ENCODE assay signal across 8 cellular contexts in the genomic region with DNA sequence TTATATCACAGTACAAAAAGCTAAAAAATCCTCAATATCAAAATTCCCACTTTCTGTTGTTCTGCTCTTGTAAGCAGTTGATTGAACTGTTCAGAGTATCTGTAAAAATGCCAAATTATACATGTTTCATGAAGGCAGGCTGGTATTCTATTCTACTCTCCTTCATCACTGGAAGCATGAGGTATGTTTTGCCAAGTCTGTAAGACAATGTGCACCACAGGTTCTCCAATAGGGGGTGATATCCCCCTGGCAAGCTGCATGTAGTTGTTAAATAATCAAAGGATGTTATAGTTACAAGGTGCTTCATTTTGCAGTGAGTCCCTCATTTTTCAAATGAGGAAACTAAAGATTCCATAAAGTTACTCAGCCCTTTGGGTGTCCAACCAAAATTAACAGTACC. TPM values are rescaled to one million over a fixed set of nuclear protein-coding genes. Genes with fewer than 3 reads are reported as not detected.
DNase-seq lines count a peak whose midpoint lies in the region; ATAC-seq and TF ChIP-seq lines count a peak whose summit lies in the region.

No MANE protein-coding gene starts in this region.

- H3K4me3 Mint-ChIP-seq in activated CD4-positive, alpha-beta T cell treated with anti-CD3 and anti-CD28 coated beads, Interleukin-2, amount 10 ng/mL, durations not matched to agents 7 days and 5 days = no peak overlapping the region
- no peak overlapping the region for H3K4me3 Mint-ChIP-seq in progenitor cell of endocrine pancreas (ENCODE audit: low read depth)

- no peak overlapping the region for H3K4me3 ChIP-seq in NB4 (ENCODE audit: low read depth, low read length)

- H3K27ac Mint-ChIP-seq in activated CD4-positive, alpha-beta T cell treated with anti-CD3 and anti-CD28 coated beads, Interleukin-2, amount 10 ng/mL, durations not matched to agents 7 days and 5 days = no peak overlapping the region
- no peak overlapping the region for H3K27ac Mint-ChIP-seq in progenitor cell of endocrine pancreas

- TF ChIP-seq CTCF in NB4 (IDR thresholded peaks at IDR 0.05; ENCODE audit: low read depth, low read length) = peak; percentile 47
- peak; percentile 56 for TF ChIP-seq CTCF in progenitor cell of endocrine pancreas (IDR thresholded peaks at IDR 0.05; ENCODE audit: unreplicated experiment)
- TF ChIP-seq CTCF in GM13976 (IDR thresholded peaks at IDR 0.05; ENCODE audit: borderline replicate concordance, control extremely low read depth, extremely low read depth, insufficient read depth, missing control alignments) = no peak

- in situ Hi-C loops in GM13976 (cut with MboI; ENCODE audit: low sequenced_read_pairs, unreplicated experiment) = loop anchor here (25.0 kb wide), 1 partner anchor 345 kb away; no protein-coding TSS in a partner anchor

- no peak for ATAC-seq in HG03135 (IDR thresholded peaks at IDR 0.05; ENCODE audit: unreplicated experiment)

- no peaks in the 10 kb centered on the region for H3K9me3 Mint-ChIP-seq in activated CD4-positive, alpha-beta T cell treated with anti-CD3 and anti-CD28 coated beads, Interleukin-2, amount 10 ng/mL, durations not matched to agents 7 days and 5 days
- no peaks in the 10 kb centered on the region for H3K9me3 Mint-ChIP-seq in progenitor cell of endocrine pancreas (ENCODE audit: low read depth)

- peaks cover 28% of the 10 kb centered on the region for H3K36me3 Mint-ChIP-seq in activated CD4-positive, alpha-beta T cell treated with anti-CD3 and anti-CD28 coated beads, Interleukin-2, amount 10 ng/mL, durations not matched to agents 7 days and 5 days (ENCODE audit: low read depth)
- H3K36me3 Mint-ChIP-seq in progenitor cell of endocrine pancreas (ENCODE audit: insufficient read depth) = peaks cover 17% of the 10 kb centered on the region

- TF ChIP-seq POLR2A in NB4 (IDR thresholded peaks at IDR 0.05; ENCODE audit: extremely low read depth, insufficient read length) = no peak

- CTCF ChIA-PET in activated CD4-positive, alpha-beta T cell treated with anti-CD3 and anti-CD28 coated beads, Interleukin-2, amount 10 ng/mL, durations not matched to agents 7 days and 5 days (lab: Charles Lee) = interaction anchor here (1.1 to 1.7 kb wide), 2 partner anchors 12 to 152 kb away, joined by 4 read pairs; no protein-coding TSS in a partner anchor

- POLR2A ChIA-PET in activated CD4-positive, alpha-beta T cell treated with anti-CD3 and anti-CD28 coated beads, Interleukin-2, amount 10 ng/mL, durations not matched to agents 7 days and 5 days (lab: Charles Lee) = interaction anchor here (1.3 kb wide), 1 partner anchor 15 kb away, joined by 3 read pairs; no protein-coding TSS in a partner anchor

- no peaks in the 10 kb centered on the region for H3K27me3 Mint-ChIP-seq in activated CD4-positive, alpha-beta T cell treated with anti-CD3 and anti-CD28 coated beads, Interleukin-2, amount 10 ng/mL, durations not matched to agents 7 days and 5 days
- no peaks in the 10 kb centered on the region for H3K27me3 Mint-ChIP-seq in progenitor cell of endocrine pancreas

- H3K4me1 Mint-ChIP-seq in activated CD4-positive, alpha-beta T cell treated with anti-CD3 and anti-CD28 coated beads, Interleukin-2, amount 10 ng/mL, durations not matched to agents 7 days and 5 days = peaks cover 73% of the 10 kb centered on the region
- H3K4me1 Mint-ChIP-seq in progenitor cell of endocrine pancreas (ENCODE audit: low read depth) = peaks cover 8% of the 10 kb centered on the region

- peak; percentile 41 for DNase-seq in activated CD4-positive, alpha-beta T cell treated with anti-CD3 and anti-CD28 coated beads, Interleukin-2, amount 10 ng/mL, durations not matched to agents 7 days and 5 days
- DNase-seq in activated CD4-positive, alpha-beta T cell treated with anti-CD3 and anti-CD28 coated beads for 48 hours = no peak
- DNase-seq in NB4 (ENCODE audit: low read depth) = peak; percentile 69
- DNase-seq in dermis microvascular lymphatic vessel endothelial cell (ENCODE audit: low read depth in 2 of 2) = peak; percentile 68 to 72
- DNase-seq in progenitor cell of endocrine pancreas (ENCODE audit: low spot score, unreplicated experiment) = no peak
- no peak for DNase-seq in NCI-H1105 treated with DMSO at 0.1 percent for 48 hours (lab: John Stamatoyannopoulos, UW)
- no peak for DNase-seq in GM13976 (ENCODE audit: low spot score)

RNA-seq across cellular contexts. Expression of gene NEK9, which starts 15.1 kb away (rescaled TPM):
- 10 to 100 TPM; 74.9 to 81.6 TPM for total RNA-seq in activated CD4-positive, alpha-beta T cell treated with anti-CD3 and anti-CD28 coated beads, Interleukin-2, amount 10 ng/mL, durations not matched to agents 7 days and 5 days
- total RNA-seq in dermis microvascular lymphatic vessel endothelial cell (29.5 TPM in 2 replicates), progenitor cell of endocrine pancreas (97.1 and 100 TPM in 2 replicates)

RNA-seq across cellular contexts. Expression of gene TMED10, which starts 34.4 kb away (rescaled TPM):
- total RNA-seq in activated CD4-positive, alpha-beta T cell treated with anti-CD3 and anti-CD28 coated beads, Interleukin-2, amount 10 ng/mL, durations not matched to agents 7 days and 5 days = 100 to 1,000 TPM; 175 to 213 TPM
- total RNA-seq in dermis microvascular lymphatic vessel endothelial cell (215 and 263 TPM in 2 replicates), progenitor cell of endocrine pancreas (282 and 288 TPM in 2 replicates)

Comparison
In these comparisons a context has a peak if more than half of its experiments do, and no peak if none do; other contexts are left out.
1. DNase-seq: peak in activated CD4-positive, alpha-beta T cell treated with anti-CD3 and anti-CD28 coated beads, Interleukin-2, amount 10 ng/mL, durations not matched to agents 7 days and 5 days (single experiment), NB4 (single experiment) and dermis microvascular lymphatic vessel endothelial cell (2 of 2); none in activated CD4-positive, alpha-beta T cell treated with anti-CD3 and anti-CD28 coated beads for 48 hours (single experiment), progenitor cell of endocrine pancreas (single experiment), NCI-H1105 treated with DMSO at 0.1 percent for 48 hours (single experiment) and GM13976 (single experiment).